9 cellular contexts compared by ENCODE assay signal in genomic region chr15:95875141-95875643, GRCh38.
DNase-seq lines count a peak whose midpoint lies in the region; ATAC-seq and TF ChIP-seq lines count a peak whose summit lies in the region.
"Had no signal": no experiment of that assay in that cellular context is flagged by ENCODE, and none has a peak within 500 bp of the region (broad histone marks: within the 10 kb centered on the region; RNA-seq: fewer than 3 reads in every experiment).

No MANE protein-coding gene starts in this region.

- WGBS in aorta, 2 donors = 3 to 7% methylated on average over 5 of the region's 5 CpGs

- peaks cover 3 to 4% of the 10 kb centered on the region in 2 donors for H3K4me1 ChIP-seq in ascending aorta
- no peaks in the 10 kb centered on the region for H3K4me1 ChIP-seq in right atrium auricular region
- H3K4me1 ChIP-seq in aorta (ENCODE audit: control insufficient read depth in 1 of 2, insufficient read depth in 2 of 2, low read length in 2 of 2) = peaks cover 0 to 3% of the 10 kb centered on the region in 2 donors

- H3K4me3 ChIP-seq in ascending aorta (no peak overlapping the region), right atrium auricular region (no peak overlapping the region), aorta (ENCODE audit: low read length in 2 of 2) (no peak overlapping the region)
- H3K4me3 ChIP-seq: heart left ventricle had no signal

- H3K36me3 ChIP-seq in ascending aorta (no peaks in the 10 kb centered on the region), right atrium auricular region (no peaks in the 10 kb centered on the region), aorta (ENCODE audit: control insufficient read depth in 1 of 2, insufficient read depth in 2 of 2, low read length in 1 of 2) (no peaks in the 10 kb centered on the region)
- H3K36me3 ChIP-seq: heart left ventricle had no signal

- intact Hi-C loops in ascending aorta (cut with DNase I) (loop anchor here (10.0 kb wide), 2 partner anchors 460 to 610 kb away; partner anchors contain the start of gene NR2F2), aorta (cut with DNase I) (loop anchor here in 1 of 2 donors (10.0 kb wide), 1 partner anchor 450 kb away; no protein-coding TSS in a partner anchor)

- peak overlapping the region; percentile 74 to 76 for H3K27ac ChIP-seq in ascending aorta
- no peak overlapping the region for H3K27ac ChIP-seq in right atrium auricular region
- H3K27ac ChIP-seq in aorta (ENCODE audit: low read depth in 1 of 2, low read length in 2 of 2) = peak overlapping the region; percentile 9 to 75

- ATAC-seq in aorta (ENCODE audit: low FRiP score) = peak; percentile 77
- ATAC-seq in HG02763 (IDR thresholded peaks at IDR 0.05; ENCODE audit: unreplicated experiment) = no peak

- H3K27me3 ChIP-seq in ascending aorta (no peaks in the 10 kb centered on the region), right atrium auricular region (no peaks in the 10 kb centered on the region), aorta (ENCODE audit: control insufficient read depth in 1 of 2, insufficient read depth in 2 of 2, low read length in 1 of 2) (no peaks in the 10 kb centered on the region)
- H3K27me3 ChIP-seq: heart left ventricle had no signal

- H3K9me3 ChIP-seq in ascending aorta (no peaks in the 10 kb centered on the region), right atrium auricular region (no peaks in the 10 kb centered on the region), aorta (ENCODE audit: control insufficient read depth, low read length) (no peaks in the 10 kb centered on the region)
- H3K9me3 ChIP-seq: heart left ventricle had no signal

- TF ChIP-seq CTCF in ascending aorta (IDR thresholded peaks at IDR 0.05) (no peak), right atrium auricular region (IDR thresholded peaks at IDR 0.05) (no peak)

- peak in 4 of 6 experiments; percentile 17 to 37 (median 22) for DNase-seq in stimulated activated naive CD4-positive, alpha-beta T cell (lab: John Stamatoyannopoulos, UW)
- no peak for DNase-seq in stimulated activated naive CD4-positive, alpha-beta T cell treated with Interleukin-2 at 50 U/mL for 16 hours (lab: John Stamatoyannopoulos, UW)
- DNase-seq in ascending aorta (ENCODE audit: low spot score in 2 of 2) (peak; percentile 18 to 89), right atrium auricular region (ENCODE audit: low spot score) (peak; percentile 66), aorta (peak in 1 of 2 donors; percentile 61), ecto neural progenitor cell (ENCODE audit: low spot score) (no peak), occipital lobe (lab: John Stamatoyannopoulos, UW) (no peak)

Comparison
In these comparisons a context has a peak if more than half of its experiments do, and no peak if none do; other contexts are left out.
1. DNase-seq: peak in stimulated activated naive CD4-positive, alpha-beta T cell (4 of 6), ascending aorta (2 of 2) and right atrium auricular region (single experiment); none in stimulated activated naive CD4-positive, alpha-beta T cell treated with Interleukin-2 at 50 U/mL for 16 hours (single experiment), ecto neural progenitor cell (single experiment) and occipital lobe (single experiment).
2. H3K27ac ChIP-seq: peak in ascending aorta (2 of 2) and aorta (2 of 2); none in right atrium auricular region (0 of 2).